10 cellular contexts compared by ENCODE assay signal in the genomic region with DNA sequence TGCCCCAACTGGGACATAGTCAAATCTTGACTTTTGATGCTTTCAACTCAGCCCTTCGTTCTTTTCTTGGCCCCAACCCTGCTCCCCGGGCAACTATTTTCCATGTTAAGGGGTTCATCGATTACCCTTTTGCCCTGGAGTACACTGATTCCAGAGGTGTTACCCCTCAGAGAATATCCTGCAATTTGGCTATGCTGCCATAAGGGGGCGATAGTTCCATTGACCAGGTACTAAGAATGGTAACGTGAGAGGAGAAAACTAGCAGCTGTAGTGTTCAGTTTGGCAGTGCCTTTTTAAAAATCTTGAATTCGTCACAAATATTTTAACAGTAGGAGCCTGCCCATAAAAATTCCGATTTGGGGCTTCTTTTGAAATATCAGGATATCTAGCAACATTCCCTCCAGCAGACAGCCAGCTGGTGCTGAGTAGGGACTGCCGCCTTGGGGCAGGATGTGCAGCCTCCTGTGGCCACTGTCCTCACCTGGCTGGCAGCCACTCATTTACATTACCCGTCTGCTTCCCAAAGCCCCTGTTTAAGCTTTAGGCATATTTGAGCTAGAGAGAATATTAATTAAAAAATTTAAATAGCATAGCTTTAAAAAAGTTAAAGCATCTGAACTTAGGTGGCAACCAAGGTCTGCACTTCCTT.
DNase-seq lines count a peak whose midpoint lies in the region; ATAC-seq, FAIRE-seq and TF ChIP-seq lines count a peak whose summit lies in the region.
"Had no signal": no experiment of that assay in that cellular context is flagged by ENCODE, and none has a peak within 500 bp of the region (broad histone marks: within the 10 kb centered on the region; RNA-seq: fewer than 3 reads in every experiment).

No MANE protein-coding gene starts in this region.

- H4K20me1 ChIP-seq in OCI-LY1 (ENCODE audit: insufficient read depth, low read length), result no peaks in the 10 kb centered on the region

- no peaks in the 10 kb centered on the region for H3K27me3 ChIP-seq in OCI-LY1 (ENCODE audit: insufficient read depth, low read length)
- no peaks in the 10 kb centered on the region for H3K27me3 ChIP-seq in foreskin keratinocyte

- H3K4me1 ChIP-seq in OCI-LY1 (ENCODE audit: insufficient read depth, low read length, severe bottlenecking) (no peaks in the 10 kb centered on the region), foreskin keratinocyte (no peaks in the 10 kb centered on the region)

- peak; percentile 12 for TF ChIP-seq CTCF in AG09309 (IDR thresholded peaks at IDR 0.05; ENCODE audit: control insufficient read depth, insufficient read depth, low read depth, low read length, missing control alignments)
- TF ChIP-seq CTCF in GM12872 (IDR thresholded peaks at IDR 0.05; ENCODE audit: insufficient read depth, low read depth, low read length), result peak; percentile 54
- TF ChIP-seq CTCF in OCI-LY1 (IDR thresholded peaks at IDR 0.05; ENCODE audit: low read length), result peak; percentile 79
- peak; percentile 46 for TF ChIP-seq CTCF in foreskin keratinocyte (conservative IDR thresholded peaks at IDR 0.05)

- H3K4me3 ChIP-seq in AG09309 (ENCODE audit: control insufficient read depth, low read depth, low read length) (no peak overlapping the region), OCI-LY1 (ENCODE audit: low read depth, low read length, poor library complexity, severe bottlenecking) (no peak overlapping the region)

- no peaks in the 10 kb centered on the region for H3K79me2 ChIP-seq in OCI-LY1 (ENCODE audit: insufficient read depth, low read length)

- no peak for DNase-seq in AG09309 (ENCODE audit: low read depth)
- no peak for DNase-seq in foreskin keratinocyte
- no peak for DNase-seq in HTR-8/SVneo (ENCODE audit: insufficient read length, low spot score)
- DNase-seq in NCI-H524 (lab: John Stamatoyannopoulos, UW), result no peak
- DNase-seq: activated CD4-positive, CD25-positive, alpha-beta regulatory T cell; NCI-H1436 had no signal

- no peak for FAIRE-seq in HTR-8/SVneo (lab: Jason Lieb, UNC)

- no peak overlapping the region for H3K9ac ChIP-seq in OCI-LY1 (ENCODE audit: low read length)

- no peaks in the 10 kb centered on the region for H3K9me3 ChIP-seq in OCI-LY1 (ENCODE audit: low read length)

- H3K36me3 ChIP-seq in OCI-LY1 (ENCODE audit: insufficient read depth, low read length), result no peaks in the 10 kb centered on the region

- H3K4me2 ChIP-seq in OCI-LY1 (ENCODE audit: low read length), result no peak overlapping the region

- H2AFZ ChIP-seq in OCI-LY1 (ENCODE audit: low read length), result no peak overlapping the region

- ATAC-seq in foreskin keratinocyte (no peak), HG03457 (IDR thresholded peaks at IDR 0.05; ENCODE audit: unreplicated experiment) (no peak), HG02798 (IDR thresholded peaks at IDR 0.05; ENCODE audit: poor library complexity, unreplicated experiment) (no peak)

- H3K27ac ChIP-seq in OCI-LY1 (ENCODE audit: low read depth, low read length, poor library complexity, severe bottlenecking), result no peak overlapping the region
- no peak overlapping the region for H3K27ac ChIP-seq in foreskin keratinocyte

- H3F3A ChIP-seq in OCI-LY1 (ENCODE audit: insufficient read depth, low read length), result no peaks in the 10 kb centered on the region

- H3K9me2 ChIP-seq in OCI-LY1 (ENCODE audit: low read depth, low read length), result no peaks in the 10 kb centered on the region

Comparison
In these comparisons a context has a peak if more than half of its experiments do, and no peak if none do; other contexts are left out.
1. CTCF ChIP-seq: peak in every context shown above with its lines; median percentile 79 in OCI-LY1; 54 in GM12872; 46 in foreskin keratinocyte; 12 in AG09309.